Comparison of ENCODE assay signal across 8 cellular contexts in genomic region chr11:75577198-75577597, GRCh38. TPM values are rescaled to one million over a fixed set of nuclear protein-coding genes. Genes with fewer than 3 reads are reported as not detected.
DNase-seq lines count a peak whose midpoint lies in the region; ATAC-seq and TF ChIP-seq lines count a peak whose summit lies in the region.

No MANE protein-coding gene starts in this region.

- H3K36me3 ChIP-seq in DND-41 (ENCODE audit: insufficient read depth, low read length) (peaks cover 10% of the 10 kb centered on the region; the same call in 1 of the 2 replicates), OCI-LY1 (ENCODE audit: insufficient read depth, low read length) (no peaks in the 10 kb centered on the region), sigmoid colon (peaks cover 0 to 20% (median 14%) of the 10 kb centered on the region in 4 donors)

- H3K9me2 ChIP-seq in OCI-LY1 (ENCODE audit: low read depth, low read length): no peaks in the 10 kb centered on the region

- peak; percentile 61 for TF ChIP-seq CTCF in DND-41 (IDR thresholded peaks at IDR 0.05; ENCODE audit: borderline replicate concordance, extremely low read depth, low read length, poor library complexity, severe bottlenecking)
- peak; percentile 12; the same call in 1 of the 2 replicates for TF ChIP-seq CTCF in OCI-LY1 (IDR thresholded peaks at IDR 0.05; ENCODE audit: low read length)
- peak in 2 of 4 experiments; percentile 45 to 83 for TF ChIP-seq CTCF in sigmoid colon (IDR thresholded peaks at IDR 0.05)

- H3F3A ChIP-seq in OCI-LY1 (ENCODE audit: insufficient read depth, low read length): no peaks in the 10 kb centered on the region

- H4K20me1 ChIP-seq in DND-41 (ENCODE audit: insufficient read depth, low read length) (no peaks in the 10 kb centered on the region), OCI-LY1 (ENCODE audit: insufficient read depth, low read length) (no peaks in the 10 kb centered on the region)

- no peak overlapping the region for H3K9ac ChIP-seq in DND-41 (ENCODE audit: low read depth, low read length)
- H3K9ac ChIP-seq in OCI-LY1 (ENCODE audit: low read length): no peak overlapping the region

- H3K9me3 ChIP-seq in DND-41 (ENCODE audit: insufficient read depth, low read length, severe bottlenecking): no peaks in the 10 kb centered on the region
- no peaks in the 10 kb centered on the region for H3K9me3 ChIP-seq in OCI-LY1 (ENCODE audit: low read length)
- no peaks in the 10 kb centered on the region for H3K9me3 ChIP-seq in right cardiac atrium (ENCODE audit: control insufficient read depth, low read length)
- H3K9me3 ChIP-seq in sigmoid colon: no peaks in the 10 kb centered on the region

- H3K27me3 ChIP-seq in DND-41 (ENCODE audit: insufficient read depth, low read length, poor library complexity) (peaks cover 10% of the 10 kb centered on the region), OCI-LY1 (ENCODE audit: insufficient read depth, low read length) (no peaks in the 10 kb centered on the region; the same call in 1 of the 2 replicates), right cardiac atrium (ENCODE audit: control insufficient read depth, insufficient read depth) (no peaks in the 10 kb centered on the region), sigmoid colon (no peaks in the 10 kb centered on the region)

- H3K4me3 ChIP-seq in DND-41 (ENCODE audit: low read depth in 1 of 2, low read length in 2 of 2): no peak overlapping the region
- no peak overlapping the region for H3K4me3 ChIP-seq in OCI-LY1 (ENCODE audit: low read depth, low read length, poor library complexity, severe bottlenecking)
- no peak overlapping the region for H3K4me3 ChIP-seq in right cardiac atrium (ENCODE audit: low read length)
- H3K4me3 ChIP-seq in sigmoid colon: no peak overlapping the region

- DNase-seq in DND-41 (peak; percentile 57), right cardiac atrium (peak; percentile 54 to 85 (median 79)), sigmoid colon (no peak)
- DNase-seq in activated gamma-delta T cell treated with anti-CD3 and anti-CD28 coated beads, Interleukin-2, amount 50 U/mL, for 16 hours (ENCODE audit: low read depth): peak; percentile 39
- peak; percentile 32 to 38 for DNase-seq in stimulated activated CD8-positive, alpha-beta memory T cell treated with anti-CD3 and anti-CD28 coated beads, Interleukin-2, amount 100 ng/mL, for 48 hours (ENCODE audit: low read depth in 2 of 2)

- H3K27ac ChIP-seq in DND-41 (ENCODE audit: low read length) (no peak overlapping the region), OCI-LY1 (ENCODE audit: low read depth, low read length, poor library complexity, severe bottlenecking) (no peak overlapping the region), right cardiac atrium (ENCODE audit: low read length) (no peak overlapping the region), sigmoid colon (peak overlapping the region in 2 of 4 donors; percentile 22 to 48)

- 18% methylated on average over 11 of the region's 11 CpGs for WGBS in right cardiac atrium
- 15 to 27% methylated on average over 11 of the region's 11 CpGs for WGBS in sigmoid colon, 2 donors

- H2AFZ ChIP-seq in DND-41 (ENCODE audit: low read depth, low read length): no peak overlapping the region
- H2AFZ ChIP-seq in OCI-LY1 (ENCODE audit: low read length): no peak overlapping the region

- H3K79me2 ChIP-seq in DND-41 (ENCODE audit: insufficient read depth, low read length) (no peaks in the 10 kb centered on the region), OCI-LY1 (ENCODE audit: insufficient read depth, low read length) (no peaks in the 10 kb centered on the region)

- TF ChIP-seq EP300 in sigmoid colon (IDR thresholded peaks at IDR 0.05): no peak

- H3K4me1 ChIP-seq in DND-41 (ENCODE audit: insufficient read depth, low read length) (no peaks in the 10 kb centered on the region), OCI-LY1 (ENCODE audit: insufficient read depth, low read length, severe bottlenecking) (no peaks in the 10 kb centered on the region), right cardiac atrium (ENCODE audit: control insufficient read depth, insufficient read depth, low read length) (no peaks in the 10 kb centered on the region), sigmoid colon (peaks cover 0 to 22% (median 16%) of the 10 kb centered on the region in 4 donors)

- intact Hi-C loops in right cardiac atrium (cut with DNase I) (loop anchor here in 1 of 4 donors (2.0 kb wide), 1 partner anchor 28 kb away; no protein-coding TSS in a partner anchor), sigmoid colon (cut with DNase I) (loop anchor here (1.0 kb wide), 1 partner anchor 30 kb away; no protein-coding TSS in a partner anchor)

- no peak overlapping the region for H3K4me2 ChIP-seq in DND-41 (ENCODE audit: insufficient read depth, low read length)
- H3K4me2 ChIP-seq in OCI-LY1 (ENCODE audit: low read length): no peak overlapping the region

- peak; percentile 67 for ATAC-seq in DND-41 (ENCODE audit: insufficient read depth, low read depth)
- ATAC-seq in right cardiac atrium: no peak
- no peak for ATAC-seq in GM18502 (IDR thresholded peaks at IDR 0.05; ENCODE audit: poor library complexity, unreplicated experiment)
- ATAC-seq in HG03159 (IDR thresholded peaks at IDR 0.05; ENCODE audit: unreplicated experiment): no peak

- TF ChIP-seq POLR2A in sigmoid colon (IDR thresholded peaks at IDR 0.05): no peak

RNA-seq across cellular contexts. Expression of gene SERPINH1, which starts 15.1 kb away (rescaled TPM):
- total RNA-seq in right cardiac atrium (100 to 1,000 TPM in 1 of 4 donors, 10 to 100 TPM in 3; 50.5 to 109 (median 72.7) TPM), sigmoid colon (100 to 1,000 TPM; 151 to 201 (median 172) TPM)
- polyA plus RNA-seq in right cardiac atrium (53.2 TPM), sigmoid colon (10 to 100 TPM; 12.0 to 57.1 (median 17.6) TPM)

RNA-seq across cellular contexts. Expression of gene GDPD5, which starts 51.5 kb away (rescaled TPM):
- total RNA-seq in right cardiac atrium (1 to 10 TPM; 5.3 to 8.2 (median 6.8) TPM), sigmoid colon (1 to 10 TPM; 4.3 to 7.5 (median 5.8) TPM)
- polyA plus RNA-seq in right cardiac atrium (8.5 TPM), sigmoid colon (1 to 10 TPM in 2 of 3 donors, not detected in 1; 2.4 to 8.1 TPM)
